Comparison of ENCODE assay signal across 33 cellular contexts in genomic region chr1:70115315-70115714, GRCh38.
"Had no signal": no experiment of that assay in that cellular context is flagged by ENCODE, and none has a peak within 500 bp of the region (broad histone marks: within the 10 kb centered on the region; RNA-seq: fewer than 3 reads in every experiment).

No MANE protein-coding gene starts in this region.

- H3K27me3 ChIP-seq: body of pancreas, brain microvascular endothelial cell, breast epithelium had no signal

- H3K36me3 ChIP-seq: adrenal gland, brain microvascular endothelial cell, breast epithelium had no signal

- FAIRE-seq: astrocyte, TTC549 had no signal

- H3K4me1 ChIP-seq: adrenal gland, body of pancreas, breast epithelium had no signal

- H3K4me3 ChIP-seq: adrenal gland, body of pancreas, breast epithelium had no signal

- H3K9me3 ChIP-seq: adrenal gland, body of pancreas, breast epithelium had no signal

- ATAC-seq: activated CD8-positive, alpha-beta T cell treated with anti-CD3 and anti-CD28 coated beads for 36 hours; activated naive CD4-positive, alpha-beta T cell treated with anti-CD3 and anti-CD28 coated beads, Interleukin-2, amount 50 U/mL, for 72 hours; activated T-cell treated with anti-CD3 and anti-CD28 coated beads, Interleukin-2, amount 50 U/mL, for 4 hours; activated T-cell treated with anti-CD3 and anti-CD28 coated beads, Interleukin-2, amount 50 U/mL, for 72 hours; activated T-helper 17 cell treated with anti-CD3 and anti-CD28 coated beads, Interleukin-2, amount 50 U/mL, for 72 hours; body of pancreas had no signal

- DNase-seq: activated B cell treated with CpG ODN at 0.5 μM for 24 hours; activated CD4-positive, alpha-beta memory T cell treated with anti-CD3 and anti-CD28 coated beads for 36 hours; activated CD4-positive, alpha-beta T cell treated with anti-CD3 and anti-CD28 coated beads for 4 hours; activated CD4-positive, alpha-beta T cell treated with anti-CD3 and anti-CD28 coated beads, Interleukin-2, amount 10 ng/mL, durations not matched to agents 24 days and 14 days; activated CD4-positive, alpha-beta T cell treated with anti-CD3 and anti-CD28 coated beads, Interleukin-2, amount 50 U/mL, for 1 hour; activated CD4-positive, alpha-beta T cell treated with anti-CD3 and anti-CD28 coated beads, Interleukin-2, amount 50 U/mL, for 4 hours; activated CD4-positive, CD25-positive, alpha-beta regulatory T cell treated with anti-CD3 and anti-CD28 coated beads, Interleukin-2, amount 50 U/mL, for 72 hours; activated CD8-positive, alpha-beta memory T cell treated with anti-CD3 and anti-CD28 coated beads, Interleukin-2, amount 50 U/mL, for 4 hours; activated CD8-positive, alpha-beta T cell treated with anti-CD3 and anti-CD28 coated beads for 36 hours; activated effector memory CD4-positive, alpha-beta T cell treated with anti-CD3 and anti-CD28 coated beads, Interleukin-2, amount 50 U/mL, for 16 hours; activated gamma-delta T cell treated with Interleukin-2 at 50 U/mL for 16 hours; activated naive CD4-positive, alpha-beta T cell; activated naive CD4-positive, alpha-beta T cell treated with anti-CD3 and anti-CD28 coated beads for 36 hours; activated naive CD4-positive, alpha-beta T cell treated with anti-CD3 and anti-CD28 coated beads, Interleukin-2, amount 50 U/mL, for 16 hours; activated naive CD8-positive, alpha-beta T cell treated with anti-CD3 and anti-CD28 coated beads for 36 hours; activated T-cell treated with anti-CD3 and anti-CD28 coated beads for 4 hours; activated T-cell treated with anti-CD3 and anti-CD28 coated beads, Interleukin-2, amount 50 U/mL, for 1 hour; activated T-cell treated with anti-CD3 and anti-CD28 coated beads, Interleukin-2, amount 50 U/mL, for 4 hours; activated T-cell treated with anti-CD3 and anti-CD28 coated beads, Interleukin-2, amount 50 U/mL, for 72 hours; adrenal gland; amniotic stem cell; aorta; body of pancreas; brain microvascular endothelial cell; central memory CD4-positive, alpha-beta T cell; T-helper 2 cell; T-helper 9 cell had no signal

- H3K27ac ChIP-seq: adrenal gland, body of pancreas, brain microvascular endothelial cell, breast epithelium, VCaP had no signal
